Comparison of ENCODE assay signal across 13 cellular contexts in the genomic region with DNA sequence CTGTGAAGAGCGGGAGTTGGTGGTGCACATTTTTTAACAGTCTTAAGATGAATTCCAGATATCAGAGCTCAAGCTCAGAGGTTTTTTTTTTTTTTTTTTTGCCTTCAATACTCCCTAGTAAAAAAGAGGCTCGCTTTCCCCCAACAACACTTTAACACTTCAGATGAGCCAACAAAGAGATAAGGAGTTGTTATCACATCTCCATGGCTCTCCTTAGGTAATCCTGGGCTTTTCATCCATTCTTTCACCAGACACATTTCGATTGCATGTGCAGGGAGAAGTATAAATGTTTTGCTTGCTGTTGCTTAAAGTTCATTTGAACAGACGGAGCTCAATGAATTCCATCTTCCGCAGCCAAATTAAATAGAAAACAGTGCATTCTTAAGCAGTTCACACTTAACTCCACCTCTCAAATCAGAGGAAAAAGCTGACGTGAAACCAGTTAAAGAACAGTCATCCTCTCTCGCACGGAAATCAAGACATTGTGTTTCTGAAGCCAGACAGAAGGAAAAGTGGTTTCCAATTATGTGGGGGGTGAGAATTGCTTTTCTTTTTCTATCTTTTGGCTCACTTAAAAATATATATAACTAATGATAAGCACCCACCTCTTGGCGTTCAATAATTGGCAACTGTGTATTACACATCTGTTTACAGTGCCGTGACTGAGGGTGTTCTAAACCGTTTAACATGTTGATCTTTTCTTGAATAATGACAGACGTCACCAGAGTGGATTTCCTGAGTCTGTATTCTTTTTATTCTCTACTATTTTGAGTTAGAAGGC.
DNase-seq lines count a peak whose midpoint lies in the region; ATAC-seq and TF ChIP-seq lines count a peak whose summit lies in the region.
"Had no signal": no experiment of that assay in that cellular context is flagged by ENCODE, and none has a peak within 500 bp of the region (broad histone marks: within the 10 kb centered on the region; RNA-seq: fewer than 3 reads in every experiment).

No MANE protein-coding gene starts in this region.

- H3K27ac ChIP-seq in cardiac muscle cell: peak overlapping the region; percentile 70

- DNase-seq in GM03348 (ENCODE audit: low spot score) (peak; percentile 26), astrocyte of the hippocampus (ENCODE audit: low read depth, low spot score) (peak; percentile 82), cardiac muscle cell (ENCODE audit: low read depth in 1 of 2, low spot score in 1 of 2) (peak in 1 of 2 donors; percentile 77), sciatic nerve (ENCODE audit: low spot score) (no peak), middle frontal gyrus (ENCODE audit: extremely low spot score, low spot score) (no peak), GM19238 (ENCODE audit: insufficient read length, low spot score) (no peak)
- no peak for DNase-seq in activated T-cell treated with anti-CD3 and anti-CD28 coated beads, Interleukin-2, amount 50 U/mL, for 48 hours
- DNase-seq: activated B cell treated with CpG ODN at 0.5 μM for 24 hours; Calu3; midbrain; MM.1S; stimulated activated CD4-positive, alpha-beta T cell treated with anti-CD3 and anti-CD28 coated beads, Interleukin-4, amount 100 ng/mL, for 24 hours had no signal

- no peaks in the 10 kb centered on the region for H3K27me3 ChIP-seq in cardiac muscle cell

- ATAC-seq in sciatic nerve (peak; percentile 57), HG03565 (IDR thresholded peaks at IDR 0.05; ENCODE audit: unreplicated experiment) (no peak)

- peaks cover 73% of the 10 kb centered on the region for H3K4me1 ChIP-seq in cardiac muscle cell (ENCODE audit: low read depth)

- H3K36me3 ChIP-seq in cardiac muscle cell: no peaks in the 10 kb centered on the region

- intact Hi-C loops in sciatic nerve (cut with DNase I): no loop called here

- H3K9me3 ChIP-seq in cardiac muscle cell (ENCODE audit: low read depth): no peaks in the 10 kb centered on the region

- no peak overlapping the region for H3K4me3 ChIP-seq in cardiac muscle cell

- no peak for TF ChIP-seq CTCF in cardiac muscle cell (IDR thresholded peaks at IDR 0.05; ENCODE audit: low read depth, low read length)

Comparison
In these comparisons a context has a peak if more than half of its experiments do, and no peak if none do; other contexts are left out.
1. DNase-seq: peak in GM03348 (single experiment) and astrocyte of the hippocampus (single experiment); none in sciatic nerve (single experiment), middle frontal gyrus (single experiment), GM19238 (single experiment) and activated T-cell treated with anti-CD3 and anti-CD28 coated beads, Interleukin-2, amount 50 U/mL, for 48 hours (0 of 2).